ENCODE assay signal across 20 cellular contexts in the genomic region with DNA sequence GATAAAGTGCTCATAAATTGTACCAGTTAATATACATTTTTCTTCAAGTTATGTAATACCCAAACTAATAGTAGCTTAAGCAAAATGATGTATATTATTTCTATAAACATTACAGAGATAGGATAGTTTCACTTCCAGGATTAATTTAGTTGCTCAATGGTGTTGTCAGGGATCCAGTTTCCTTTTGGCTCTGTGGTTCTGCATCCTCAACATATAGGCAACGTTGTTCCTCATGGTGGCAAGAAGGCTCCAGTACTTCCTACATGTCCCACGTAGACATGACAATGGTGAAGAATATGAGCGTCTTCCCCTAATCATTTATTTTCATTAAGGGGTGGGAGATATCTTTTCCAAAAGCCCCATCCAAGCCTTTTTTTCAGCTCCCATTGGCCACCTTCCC.
"Had no signal": no experiment of that assay in that cellular context is flagged by ENCODE, and none has a peak within 500 bp of the region (broad histone marks: within the 10 kb centered on the region; RNA-seq: fewer than 3 reads in every experiment).

No MANE protein-coding gene starts in this region.

- H3K4me1 ChIP-seq: neural progenitor cell, parathyroid adenoma, right lobe of liver, stomach, thyroid gland had no signal

- H3K4me3 ChIP-seq: dorsolateral prefrontal cortex, mucosa of descending colon, neural progenitor cell, right lobe of liver, stomach, thyroid gland had no signal

- H3K36me3 ChIP-seq: neural progenitor cell, right lobe of liver, stomach, thyroid gland had no signal

- ATAC-seq: left lobe of liver, mucosa of descending colon had no signal

- H3K4me1 Mint-ChIP-seq: mesothelial cell of epicardium, naive B cell, nephron, neural progenitor cell had no signal

- H3K27ac Mint-ChIP-seq: mesothelial cell of epicardium, naive B cell, nephron, neural progenitor cell, progenitor cell of endocrine pancreas had no signal

- H3K27ac ChIP-seq: dorsolateral prefrontal cortex, neural progenitor cell, parathyroid adenoma, right lobe of liver, stomach, thyroid gland had no signal

- DNase-seq: dorsolateral prefrontal cortex; effector CD4-positive, alpha-beta T cell; mesenchymal stem cell; mucosa of descending colon; naive B cell; right lobe of liver; small intestine; stimulated activated CD4-positive, alpha-beta T cell treated with anti-CD3 and anti-CD28 coated beads, Interleukin-15, amount 100 ng/mL, for 24 hours; stimulated activated CD4-positive, alpha-beta T cell treated with anti-CD3 and anti-CD28 coated beads, Interleukin-4, amount 100 ng/mL, for 1 hour; stimulated activated CD8-positive, alpha-beta memory T cell treated with anti-CD3 and anti-CD28 coated beads, Interleukin-4, amount 100 ng/mL, for 48 hours; stimulated activated naive CD4-positive, alpha-beta T cell; stomach; thyroid gland; trophoblast cell had no signal

- H3K9me3 Mint-ChIP-seq: nephron had no signal

- H3K27me3 ChIP-seq: right lobe of liver, stomach, thyroid gland had no signal

- H3K36me3 Mint-ChIP-seq: mesothelial cell of epicardium, naive B cell, neural progenitor cell had no signal

- H3K4me3 Mint-ChIP-seq: mesothelial cell of epicardium, naive B cell, nephron, neural progenitor cell had no signal

- H3K9me3 ChIP-seq: mucosa of descending colon, right lobe of liver, stomach, thyroid gland had no signal
